18 cellular contexts compared by ENCODE assay signal in the genomic region with DNA sequence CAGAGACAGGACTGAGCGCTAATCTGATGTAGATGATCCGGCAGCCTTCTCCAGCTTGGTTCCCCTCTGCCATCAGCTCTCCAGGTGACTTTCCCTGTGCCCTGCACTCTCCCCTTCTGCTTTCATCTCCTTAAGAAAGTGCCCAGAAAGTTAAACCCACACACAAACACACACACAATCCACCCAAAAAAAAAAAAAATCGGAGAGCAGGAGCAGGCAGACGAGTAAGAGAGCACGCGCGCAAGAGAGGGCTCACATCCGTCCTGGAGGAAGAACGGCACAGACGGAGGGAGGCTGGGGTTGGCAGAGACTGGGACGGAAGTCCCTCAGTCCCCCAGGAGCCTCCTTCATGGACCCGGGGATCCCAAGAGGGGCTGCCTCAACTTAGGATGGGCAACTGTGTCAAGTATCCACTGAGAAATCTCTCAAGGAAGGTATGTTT. TPM values are rescaled to one million over a fixed set of nuclear protein-coding genes. Genes with fewer than 3 reads are reported as not detected.
DNase-seq lines count a peak whose midpoint lies in the region; ATAC-seq and TF ChIP-seq lines count a peak whose summit lies in the region.
"Had no signal": no experiment of that assay in that cellular context is flagged by ENCODE, and none has a peak within 500 bp of the region (broad histone marks: within the 10 kb centered on the region; RNA-seq: fewer than 3 reads in every experiment).

No MANE protein-coding gene starts in this region.

- 48% methylated on average over 12 of the region's 12 CpGs for whole genome bisulfite sequencing in esophagus muscularis mucosa

- H3K9me3 Mint-ChIP-seq in CD8-positive, alpha-beta T cell, result no peaks in the 10 kb centered on the region
- H3K9me3 Mint-ChIP-seq: activated T-helper 1 cell treated with anti-CD3 and anti-CD28 coated beads, Interleukin-12 subunit alpha, Interleukin-12 subunit beta, Interleukin-2, Interleukin-4 antibody, amounts not matched to agents 30 ng/mL and 10 ng/mL and 1 ng/mL, durations not matched to agents 14 hours and 24 hours and 36 hours; memory B cell; natural killer cell treated with Interleukin-12 subunit alpha and Interleukin-12 subunit beta and Interleukin-15 and Interleukin-18, amount 100 ng/mL, for 72 hours had no signal

- no peak for TF ChIP-seq CTCF in AG04449 (IDR thresholded peaks at IDR 0.05; ENCODE audit: insufficient read depth, low read length, missing control alignments)
- no peak for TF ChIP-seq CTCF in HEK293 (tag by site-specific recombination; IDR thresholded peaks at IDR 0.05)
- TF ChIP-seq CTCF in esophagus muscularis mucosa (IDR thresholded peaks at IDR 0.05), result no peak
- TF ChIP-seq CTCF in CD8-positive, alpha-beta T cell (IDR thresholded peaks at IDR 0.05), result no peak

- no peaks in the 10 kb centered on the region for H3K36me3 ChIP-seq in HEK293 (ENCODE audit: control insufficient read depth in 2 of 2, insufficient read depth in 1 of 2, low read length in 2 of 2)
- H3K36me3 ChIP-seq in esophagus muscularis mucosa, result no peaks in the 10 kb centered on the region
- H3K36me3 ChIP-seq in CD8-positive, alpha-beta T cell (ENCODE audit: insufficient read depth, low read length), result no peaks in the 10 kb centered on the region
- H3K36me3 ChIP-seq in HAP-1 (replicated peaks), result no peaks in the 10 kb centered on the region

- ATAC-seq in CD8-positive, alpha-beta T cell, result no peak
- no peak for ATAC-seq in HG03025 (IDR thresholded peaks at IDR 0.05; ENCODE audit: low FRiP score, unreplicated experiment)

- in situ Hi-C loops in HAP-1 (cut with MboI; ENCODE audit: low sequenced_read_pairs), result no loop called here

- H3K4me1 ChIP-seq in HEK293 (ENCODE audit: control insufficient read depth, insufficient read depth, low read length) (no peaks in the 10 kb centered on the region), esophagus muscularis mucosa (peaks cover 45 to 62% (median 50%) of the 10 kb centered on the region in 4 donors), HAP-1 (peaks cover 10% of the 10 kb centered on the region)
- H3K4me1 ChIP-seq in CD8-positive, alpha-beta T cell (ENCODE audit: insufficient read depth, low read length), result peaks cover 7% of the 10 kb centered on the region

- no peak overlapping the region for H3K27ac ChIP-seq in HEK293 (ENCODE audit: extremely low read depth, low read depth, low read length)
- H3K27ac ChIP-seq in esophagus muscularis mucosa (replicated peaks in 1 of 4), result peak overlapping the region; percentile 43 to 76 (median 73)
- no peak overlapping the region for H3K27ac ChIP-seq in CD8-positive, alpha-beta T cell (ENCODE audit: low read depth, low read length)

- POLR2A ChIA-PET in AG04449 (lab: Yijun Ruan, JAX), result no interaction called here
- POLR2A ChIA-PET in HEK293 (lab: Yijun Ruan, JAX), result no interaction called here
- POLR2A ChIA-PET in CD8-positive, alpha-beta T cell (lab: Charles Lee), result interaction anchor here (0.5 kb wide), 1 partner anchor 316 kb away, joined by 3 read pairs; no protein-coding TSS in a partner anchor

- H3K4me3 ChIP-seq in AG04449 (ENCODE audit: low read depth, low read length), result peak overlapping the region; percentile 18
- H3K4me3 ChIP-seq in HEK293 (ENCODE audit: low read depth, low read length), result no peak overlapping the region
- peak overlapping the region; percentile 46 to 56 (median 49) for H3K4me3 ChIP-seq in esophagus muscularis mucosa
- H3K4me3 ChIP-seq in skeletal muscle cell (ENCODE audit: low read depth, low read length), result peak overlapping the region; percentile 48
- no peak overlapping the region for H3K4me3 ChIP-seq in CD8-positive, alpha-beta T cell (ENCODE audit: low read depth, low read length)
- no peak overlapping the region for H3K4me3 ChIP-seq in HAP-1

- DNase-seq in AG04449 (ENCODE audit: low read depth, low spot score) (no peak), esophagus muscularis mucosa (ENCODE audit: extremely low spot score) (no peak), skeletal muscle cell (ENCODE audit: low read depth) (no peak), activated gamma-delta T cell treated with Interleukin-2 at 50 U/mL for 16 hours (no peak), HAP-1 (ENCODE audit: low spot score in 2 of 2) (no peak)
- no peak for DNase-seq in CD8-positive, alpha-beta T cell
- DNase-seq: activated CD8-positive, alpha-beta memory T cell treated with anti-CD3 and anti-CD28 coated beads for 24 hours; effector CD8-positive, alpha-beta T cell; islet precursor cell; NCI-H1105 treated with DMSO at 0.1 percent for 48 hours; NCI-H526 treated with DMSO at 0.1 percent for 48 hours; trophoblast cell had no signal

- TF ChIP-seq EP300 in esophagus muscularis mucosa (IDR thresholded peaks at IDR 0.05), result no peak

- H3K9me3 ChIP-seq in HEK293 (ENCODE audit: control insufficient read depth, insufficient read depth, low read depth, low read length) (no peaks in the 10 kb centered on the region), esophagus muscularis mucosa (no peaks in the 10 kb centered on the region), HAP-1 (no peaks in the 10 kb centered on the region)
- no peaks in the 10 kb centered on the region for H3K9me3 ChIP-seq in CD8-positive, alpha-beta T cell (ENCODE audit: low read length)

- H3K36me3 Mint-ChIP-seq in CD8-positive, alpha-beta T cell, result no peaks in the 10 kb centered on the region
- H3K36me3 Mint-ChIP-seq: memory B cell; natural killer cell treated with Interleukin-12 subunit alpha and Interleukin-12 subunit beta and Interleukin-15 and Interleukin-18, amount 100 ng/mL, for 72 hours had no signal

- no peak for TF ChIP-seq POLR2A in esophagus muscularis mucosa (IDR thresholded peaks at IDR 0.05; ENCODE audit: low read depth)

- peaks cover 0 to 19% (median 4%) of the 10 kb centered on the region in 4 donors for H3K27me3 ChIP-seq in esophagus muscularis mucosa
- H3K27me3 ChIP-seq in CD8-positive, alpha-beta T cell (ENCODE audit: insufficient read depth, low read length), result peaks cover 14% of the 10 kb centered on the region
- no peaks in the 10 kb centered on the region for H3K27me3 ChIP-seq in HAP-1 (ENCODE audit: low read depth)

- H3K4me3 Mint-ChIP-seq in CD8-positive, alpha-beta T cell, result no peak overlapping the region
- H3K4me3 Mint-ChIP-seq: activated T-helper 1 cell treated with anti-CD3 and anti-CD28 coated beads, Interleukin-12 subunit alpha, Interleukin-12 subunit beta, Interleukin-2, Interleukin-4 antibody, amounts not matched to agents 30 ng/mL and 10 ng/mL and 1 ng/mL, durations not matched to agents 14 hours and 24 hours and 36 hours; memory B cell; natural killer cell treated with Interleukin-12 subunit alpha and Interleukin-12 subunit beta and Interleukin-15 and Interleukin-18, amount 100 ng/mL, for 72 hours had no signal

- peaks cover 9% of the 10 kb centered on the region for H3K4me1 Mint-ChIP-seq in CD8-positive, alpha-beta T cell (ENCODE audit: low read depth)

- H3K27ac Mint-ChIP-seq in CD8-positive, alpha-beta T cell, result no peak overlapping the region
- H3K27ac Mint-ChIP-seq: activated T-helper 1 cell treated with anti-CD3 and anti-CD28 coated beads, Interleukin-12 subunit alpha, Interleukin-12 subunit beta, Interleukin-2, Interleukin-4 antibody, amounts not matched to agents 30 ng/mL and 10 ng/mL and 1 ng/mL, durations not matched to agents 14 hours and 24 hours and 36 hours; memory B cell; natural killer cell treated with Interleukin-12 subunit alpha and Interleukin-12 subunit beta and Interleukin-15 and Interleukin-18, amount 100 ng/mL, for 72 hours; progenitor cell of endocrine pancreas had no signal

- H3K27me3 Mint-ChIP-seq in CD8-positive, alpha-beta T cell (ENCODE audit: low read depth), result peaks cover 41% of the 10 kb centered on the region

- intact Hi-C loops in esophagus muscularis mucosa (cut with DNase I), result loop anchor here (5.0 kb wide), 1 partner anchor 37 kb away; the partner anchor contains the start of gene MLEC
- intact Hi-C loops in CD8-positive, alpha-beta T cell (cut with DNase I, micrococcal nuclease), result no loop called here

- CTCF ChIA-PET in AG04449 (lab: Yijun Ruan, JAX) (interaction anchor here (0.6 to 10.1 kb wide), 31 partner anchors 8 to 460 kb away, joined by 3 to 170 read pairs (median 7); partner anchors contain the start of genes CABP1, POP5, SIRT4 and UNC119B), HEK293 (lab: Yijun Ruan, JAX) (interaction anchor here (0.6 to 5.2 kb wide), 16 partner anchors 8 to 122 kb away, joined by 3 to 77 read pairs (median 14); partner anchors contain the start of genes CABP1, POP5 and UNC119B)
- CTCF ChIA-PET in CD8-positive, alpha-beta T cell (lab: Charles Lee), result interaction anchor here (0.5 to 7.7 kb wide), 16 partner anchors 7 to 322 kb away, joined by 3 to 101 read pairs (median 11); partner anchors contain the start of genes CABP1, POP5 and UNC119B

TF ChIP-seq in HEK293, 187 proteins besides CTCF, POLR2A, EP300 and RAD21:
- peak; percentile 95 for TF ChIP-seq PRDM1 (tag by site-specific recombination; IDR thresholded peaks at IDR 0.05)
- no peak for TF ChIP-seq ZNF280D (tag by site-specific recombination; IDR thresholded peaks at IDR 0.05)

RNA-seq across cellular contexts. Expression of gene CABP1, which starts 9.8 kb away (rescaled TPM):
- total RNA-seq in esophagus muscularis mucosa, result 1 to 10 TPM in 3 of 4 donors, not detected in 1; 1.8 to 2.5 (median 2.5) TPM
- not detected for total RNA-seq in CD8-positive, alpha-beta T cell
- total RNA-seq: activated T-helper 1 cell treated with anti-CD3 and anti-CD28 coated beads, Interleukin-12 subunit alpha, Interleukin-12 subunit beta, Interleukin-2, Interleukin-4 antibody, amounts not matched to agents 30 ng/mL and 10 ng/mL and 1 ng/mL, durations not matched to agents 14 hours and 24 hours and 36 hours had no signal

RNA-seq across cellular contexts. Expression of gene MLEC, which starts 36.7 kb away (rescaled TPM):
- 10 to 100 TPM; 37.8 to 55.5 (median 46.3) TPM for total RNA-seq in esophagus muscularis mucosa
- total RNA-seq in CD8-positive, alpha-beta T cell, result 10 to 100 TPM; 20.3 to 22.5 TPM

RNA-seq across cellular contexts. Expression of gene UNC119B, which starts 60.0 kb away (rescaled TPM):
- 10 to 100 TPM; 20.0 to 30.8 (median 28.5) TPM for total RNA-seq in esophagus muscularis mucosa
- total RNA-seq in CD8-positive, alpha-beta T cell, result 1 to 10 TPM; 8.1 to 8.4 TPM

Comparison
In these comparisons a context has a peak if more than half of its experiments do, and no peak if none do; other contexts are left out.
1. H3K4me3 ChIP-seq: peak in AG04449 (single experiment), esophagus muscularis mucosa (4 of 4) and skeletal muscle cell (single experiment); none in HEK293 (single experiment), CD8-positive, alpha-beta T cell (single experiment) and HAP-1 (single experiment).
2. H3K27ac ChIP-seq: peak in esophagus muscularis mucosa (4 of 4); none in HEK293 (single experiment) and CD8-positive, alpha-beta T cell (single experiment).